Comparison of ENCODE assay signal across 15 cellular contexts in the genomic region with DNA sequence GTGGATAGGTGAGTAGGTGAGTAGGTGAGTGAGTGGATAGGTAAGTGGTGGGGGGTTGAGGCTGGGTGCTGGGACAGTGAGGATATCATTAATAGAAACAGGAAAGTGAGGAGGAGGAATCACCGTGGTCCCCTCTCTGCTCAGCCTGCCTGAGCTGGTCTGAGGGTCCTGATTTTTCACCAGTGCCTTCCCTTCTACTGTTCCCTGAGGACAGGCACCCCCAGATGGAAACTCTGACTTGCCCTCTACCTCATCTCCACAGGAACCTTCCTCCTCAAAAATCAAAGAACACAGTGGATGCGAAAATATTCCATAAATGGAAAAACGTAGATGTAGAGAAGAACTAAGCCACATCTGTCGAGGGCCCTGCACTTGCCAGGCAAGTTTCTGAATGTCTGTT. TPM values are rescaled to one million over a fixed set of nuclear protein-coding genes. Genes with fewer than 3 reads are reported as not detected.
A peak's percentile ranks its signal among the peaks of the same experiment; 100 is the strongest.
DNase-seq lines count a peak whose midpoint lies in the region; ATAC-seq, FAIRE-seq and TF ChIP-seq lines count a peak whose summit lies in the region.
"Had no signal": no experiment of that assay in that cellular context is flagged by ENCODE, and none has a peak within 500 bp of the region (broad histone marks: within the 10 kb centered on the region; RNA-seq: fewer than 3 reads in every experiment).

No MANE protein-coding gene starts in this region.

- no peaks in the 10 kb centered on the region for H3K9me3 ChIP-seq in Peyer's patch
- H3K9me3 ChIP-seq in H1 (ENCODE audit: insufficient read depth in 2 of 2, low read depth in 1 of 2, low read length in 1 of 2), result no peaks in the 10 kb centered on the region
- H3K9me3 ChIP-seq: mucosa of descending colon, testis had no signal

- H3K4me1 ChIP-seq in Peyer's patch (peaks cover 0 to 37% (median 24%) of the 10 kb centered on the region in 4 donors), H1 (replicated peaks in 1 of 4; ENCODE audit: control insufficient read depth in 3 of 4, insufficient read depth in 4 of 4, low read length in 3 of 4) (no peaks in the 10 kb centered on the region; a peak in 3 of 7 replicates)

- H3K79me1 ChIP-seq in H1 (ENCODE audit: low read depth, low read length), result no peaks in the 10 kb centered on the region

- H3K36me3 Mint-ChIP-seq in activated CD4-positive, alpha-beta T cell treated with anti-CD3 and anti-CD28 coated beads for 36 hours (ENCODE audit: low read depth), result peaks cover 48% of the 10 kb centered on the region
- peaks cover 100% of the 10 kb centered on the region for H3K36me3 Mint-ChIP-seq in stimulated activated effector memory CD8-positive, alpha-beta T cell treated with anti-CD3 and anti-CD28 coated beads, Interleukin-12 subunit alpha, Interleukin-12 subunit beta, amount 100 ng/mL, for 72 hours

- H2AK5ac ChIP-seq in H1 (ENCODE audit: low read depth, low read length), result no peak overlapping the region

- no peak overlapping the region for H2AFZ ChIP-seq in H1 (ENCODE audit: low read length)

- no peak overlapping the region for H3K56ac ChIP-seq in H1 (replicated peaks; ENCODE audit: insufficient read length, low read depth, low read length)

- no peak overlapping the region for H3K4ac ChIP-seq in H1 (replicated peaks; ENCODE audit: insufficient read length, low read depth, low read length)

- H3K27ac Mint-ChIP-seq in activated CD4-positive, alpha-beta T cell treated with anti-CD3 and anti-CD28 coated beads for 36 hours, result peak overlapping the region; percentile 89
- H3K27ac Mint-ChIP-seq in stimulated activated effector memory CD8-positive, alpha-beta T cell treated with anti-CD3 and anti-CD28 coated beads, Interleukin-12 subunit alpha, Interleukin-12 subunit beta, amount 100 ng/mL, for 72 hours, result peak overlapping the region; percentile 93

- no peak overlapping the region for H3K9ac ChIP-seq in H1 (replicated peaks in 1 of 4; ENCODE audit: extremely low read depth in 1 of 4, low read depth in 3 of 4, low read length in 3 of 4)

- H3K27ac ChIP-seq in Peyer's patch (peak overlapping the region; percentile 68 to 86 (median 78)), H1 (ENCODE audit: low read depth, low read length) (no peak overlapping the region)
- H3K27ac ChIP-seq: testis had no signal

- no peak overlapping the region for H2BK5ac ChIP-seq in H1 (ENCODE audit: low read depth, low read length)

- WGBS in H1 (ENCODE audit: extremely low coverage in 1 of 2, insufficient coverage in 1 of 2, insufficient read length in 1 of 2, insufficient replicate concordance in 2 of 2, low coverage in 1 of 2, low lambda C conversion rate in 2 of 2, missing lambda C conversion rate in 1 of 2), 2 experiments, result 85% methylated on average over 4 of the region's 4 CpGs; no CpG with 5 or more reads in 1 of the 2 experiments

- H2BK12ac ChIP-seq in H1 (ENCODE audit: low read depth, low read length), result no peak overlapping the region

- H3K27me3 Mint-ChIP-seq in activated CD4-positive, alpha-beta T cell treated with anti-CD3 and anti-CD28 coated beads for 36 hours, result no peaks in the 10 kb centered on the region

- DNase-seq in activated CD4-positive, alpha-beta T cell treated with anti-CD3 and anti-CD28 coated beads for 36 hours, result no peak
- no peak for DNase-seq in activated CD4-positive, alpha-beta T cell treated with anti-CD3 and anti-CD28 coated beads, Interleukin-2, amount 50 U/mL, for 1 hour
- DNase-seq in Peyer's patch (no peak), H1 (ENCODE audit: low read depth in 1 of 2, low spot score in 2 of 2) (no peak), activated gamma-delta T cell treated with Interleukin-2 at 50 U/mL for 16 hours (no peak), RKO (ENCODE audit: low spot score) (no peak)
- no peak for DNase-seq in stimulated activated effector memory CD8-positive, alpha-beta T cell treated with anti-CD3 and anti-CD28 coated beads, Interleukin-12 subunit alpha, Interleukin-12 subunit beta, amount 100 ng/mL, for 72 hours (ENCODE audit: low spot score in 2 of 2)
- no peak for DNase-seq in activated CD4-positive, CD25-positive, alpha-beta regulatory T cell (lab: John Stamatoyannopoulos, UW)
- DNase-seq: 8988T, DMS 273 treated with DMSO at 0.1 percent for 48 hours, NCI-H2107, OCI-M1, retina, testis had no signal

- no peak overlapping the region for H2BK20ac ChIP-seq in H1 (ENCODE audit: low read length)

- H3K23me2 ChIP-seq in H1 (ENCODE audit: low read depth, low read length), result peaks cover 2% of the 10 kb centered on the region; the same call in 1 of the 2 replicates

- no peaks in the 10 kb centered on the region for H4K20me1 ChIP-seq in H1 (replicated peaks in 1 of 2; ENCODE audit: control insufficient read depth in 1 of 2, insufficient read depth in 2 of 2, low read length in 2 of 2)

- H3K27me3 ChIP-seq in Peyer's patch, result no peaks in the 10 kb centered on the region
- H3K27me3 ChIP-seq in H1 (replicated peaks in 1 of 4; ENCODE audit: control insufficient read depth in 3 of 4, extremely low read depth in 1 of 4, insufficient read depth in 3 of 4, low read length in 3 of 4), result peaks cover 0 to 2% (median 0%) of the 10 kb centered on the region in 4 experiments; a peak in 1 of 7 replicates
- H3K27me3 ChIP-seq: testis had no signal

- H3K23ac ChIP-seq in H1 (ENCODE audit: insufficient read length), result no peak overlapping the region

- no peak overlapping the region for H2BK120ac ChIP-seq in H1 (replicated peaks; ENCODE audit: low read depth, low read length)

- CTCF ChIA-PET in activated CD4-positive, alpha-beta T cell treated with anti-CD3 and anti-CD28 coated beads for 36 hours (lab: Charles Lee), result interaction anchor here (0.6 to 2.7 kb wide), 7 partner anchors 10 to 53 kb away, joined by 3 to 26 read pairs (median 5); no protein-coding TSS in a partner anchor
- CTCF ChIA-PET in H1 (lab: Charles Lee; ENCODE audit: partially characterized antibody), result interaction anchor here (1.0 to 4.5 kb wide), 5 partner anchors 10 to 66 kb away, joined by 3 to 16 read pairs (median 6); no protein-coding TSS in a partner anchor

- POLR2A ChIA-PET in activated CD4-positive, alpha-beta T cell treated with anti-CD3 and anti-CD28 coated beads for 36 hours (lab: Charles Lee), result interaction anchor here (1.3 to 5.0 kb wide), 5 partner anchors 9 to 168 kb away, joined by 4 to 66 read pairs (median 7); no protein-coding TSS in a partner anchor
- POLR2A ChIA-PET in H1 (lab: Charles Lee; ENCODE audit: partially characterized antibody), result interaction anchor here (0.9 kb wide), 1 partner anchor 13 kb away, joined by 4 read pairs; no protein-coding TSS in a partner anchor

- 0 out of 2 replicates have a peak overlapping the region, but pooled peaks have one; percentile 46 for H2BK15ac ChIP-seq in H1 (ENCODE audit: low read length)

- H3K14ac ChIP-seq in H1 (ENCODE audit: insufficient read length), result no peak overlapping the region

- no peak for ATAC-seq in activated CD4-positive, alpha-beta T cell treated with anti-CD3 and anti-CD28 coated beads for 36 hours
- no peak for ATAC-seq in stimulated activated effector memory CD8-positive, alpha-beta T cell treated with anti-CD3 and anti-CD28 coated beads, Interleukin-12 subunit alpha, Interleukin-12 subunit beta, amount 100 ng/mL, for 72 hours

- H3K4me3 ChIP-seq in Peyer's patch (peak overlapping the region in 1 of 4 donors; percentile 21), H1 (ENCODE audit: extremely low read depth in 1 of 4, insufficient read depth in 2 of 4, low read depth in 3 of 4, low read length in 4 of 4) (no peak overlapping the region)
- H3K4me3 ChIP-seq: mucosa of descending colon, testis had no signal

- no peak for TF ChIP-seq POLR2A in Peyer's patch (IDR thresholded peaks at IDR 0.05)
- TF ChIP-seq POLR2A in H1 (IDR thresholded peaks at IDR 0.05; ENCODE audit: control extremely low read depth in 1 of 2, low read depth in 2 of 2, low read length in 2 of 2), result no peak

- H3K4me1 Mint-ChIP-seq in activated CD4-positive, alpha-beta T cell treated with anti-CD3 and anti-CD28 coated beads for 36 hours, result peaks cover 99% of the 10 kb centered on the region
- H3K4me1 Mint-ChIP-seq in stimulated activated effector memory CD8-positive, alpha-beta T cell treated with anti-CD3 and anti-CD28 coated beads, Interleukin-12 subunit alpha, Interleukin-12 subunit beta, amount 100 ng/mL, for 72 hours, result peaks cover 74% of the 10 kb centered on the region

- no peak overlapping the region for H3K18ac ChIP-seq in H1 (ENCODE audit: extremely low read depth, low read length)

- H4K8ac ChIP-seq in H1 (ENCODE audit: extremely low read depth, insufficient read depth, low read length), result no peak overlapping the region

- H4K91ac ChIP-seq in H1 (replicated peaks; ENCODE audit: insufficient read length, low read length), result no peak overlapping the region

- peaks cover 11% of the 10 kb centered on the region for H3K9me3 Mint-ChIP-seq in activated CD4-positive, alpha-beta T cell treated with anti-CD3 and anti-CD28 coated beads for 36 hours (ENCODE audit: low read depth)
- peaks cover 4% of the 10 kb centered on the region for H3K9me3 Mint-ChIP-seq in stimulated activated effector memory CD8-positive, alpha-beta T cell treated with anti-CD3 and anti-CD28 coated beads, Interleukin-12 subunit alpha, Interleukin-12 subunit beta, amount 100 ng/mL, for 72 hours

- intact Hi-C loops in activated CD4-positive, alpha-beta T cell treated with anti-CD3 and anti-CD28 coated beads for 36 hours (cut with DNase I, micrococcal nuclease), result loop anchor here (1.0 to 5.0 kb wide), 8 partner anchors 14 to 272 kb away; no protein-coding TSS in a partner anchor

- no peak for TF ChIP-seq RAD21 in H1 (IDR thresholded peaks at IDR 0.05 in 1 of 2, conservative IDR thresholded peaks at IDR 0.05 in 1 of 2; ENCODE audit: low read depth in 2 of 2, low read length in 2 of 2)

- FAIRE-seq in H1 (lab: Jason Lieb, UNC), result no peak

- H3K4me3 Mint-ChIP-seq in activated CD4-positive, alpha-beta T cell treated with anti-CD3 and anti-CD28 coated beads for 36 hours, result peak overlapping the region; percentile 74
- H3K4me3 Mint-ChIP-seq in stimulated activated effector memory CD8-positive, alpha-beta T cell treated with anti-CD3 and anti-CD28 coated beads, Interleukin-12 subunit alpha, Interleukin-12 subunit beta, amount 100 ng/mL, for 72 hours, result peak overlapping the region; percentile 85

- TF ChIP-seq CTCF in Peyer's patch (IDR thresholded peaks at IDR 0.05) (no peak), H1 (IDR thresholded peaks at IDR 0.05; ENCODE audit: control extremely low read depth in 1 of 3, insufficient read depth in 1 of 3, low read depth in 1 of 3, low read length in 3 of 3) (no peak)

- H4K5ac ChIP-seq in H1 (ENCODE audit: insufficient read length, low read depth, low read length), result no peak overlapping the region

- no peaks in the 10 kb centered on the region for H3K79me2 ChIP-seq in H1 (ENCODE audit: control insufficient read depth in 1 of 2, insufficient read depth in 2 of 2, low read length in 2 of 2)

- H3K4me2 ChIP-seq in H1 (ENCODE audit: insufficient read depth in 1 of 2, low read depth in 2 of 2, low read length in 2 of 2), result no peak overlapping the region

- H3K36me3 ChIP-seq in Peyer's patch (no peaks in the 10 kb centered on the region), H1 (ENCODE audit: control insufficient read depth in 2 of 4, insufficient read depth in 4 of 4, low read length in 3 of 4) (no peaks in the 10 kb centered on the region)

- TF ChIP-seq EP300 in H1 (IDR thresholded peaks at IDR 0.05; ENCODE audit: borderline replicate concordance in 1 of 2, low read depth in 2 of 2, low read length in 2 of 2), result no peak

RNA-seq across cellular contexts. Expression of a gene that starts 1.9 kb away (rescaled TPM):
- 10 to 100 TPM in 1 of 2 experiments, 1 to 10 TPM in 1; 9.4 to 11.2 TPM for total RNA-seq in activated CD4-positive, alpha-beta T cell treated with anti-CD3 and anti-CD28 coated beads for 36 hours
- total RNA-seq in Peyer's patch, result 1 to 10 TPM in 2 of 4 donors, not detected in 2; 1.5 to 1.7 TPM
- 0.22 and 0.33 TPM in 2 replicates for total RNA-seq in H1 (2021; fragmentation: NEBNext Ultra II Directional; extraction: Animal tissue kit (Norgen Biotek cat#: 25700))
- 0.76 and 1.1 TPM in 2 replicates for polyA plus RNA-seq in H1 (2011; rRNA removed)
- polyA plus RNA-seq in H1 (2011; cell fraction: cytosol; rRNA removed), result 0.52 TPM
- polyA plus RNA-seq in H1 (2011; cell fraction: nucleus; rRNA removed), result 0.90 TPM
- polyA plus RNA-seq in H1 (2012, experiment 1 of 2), result 0.46 to 0.61 TPM (median 0.56 TPM) in 3 of 4 replicates, not detected in the other
- 0.17 TPM for polyA plus RNA-seq in H1 (2012, experiment 2 of 2)
- 0.20 TPM for polyA plus RNA-seq in H1 (2013, experiment 1 of 2)
- polyA plus RNA-seq in H1 (2013, experiment 2 of 2), result 0.29 TPM
- polyA minus RNA-seq in H1 (2011; rRNA and poly(A)+ RNA removed), result 0.44 TPM in 2 replicates
- polyA minus RNA-seq in H1 (2011; cell fraction: cytosol; rRNA and poly(A)+ RNA removed), result not detected
- not detected for polyA minus RNA-seq in H1 (2011; cell fraction: nucleus; rRNA and poly(A)+ RNA removed)
